ENCODE assay signal across 8 cellular contexts in the genomic region with DNA sequence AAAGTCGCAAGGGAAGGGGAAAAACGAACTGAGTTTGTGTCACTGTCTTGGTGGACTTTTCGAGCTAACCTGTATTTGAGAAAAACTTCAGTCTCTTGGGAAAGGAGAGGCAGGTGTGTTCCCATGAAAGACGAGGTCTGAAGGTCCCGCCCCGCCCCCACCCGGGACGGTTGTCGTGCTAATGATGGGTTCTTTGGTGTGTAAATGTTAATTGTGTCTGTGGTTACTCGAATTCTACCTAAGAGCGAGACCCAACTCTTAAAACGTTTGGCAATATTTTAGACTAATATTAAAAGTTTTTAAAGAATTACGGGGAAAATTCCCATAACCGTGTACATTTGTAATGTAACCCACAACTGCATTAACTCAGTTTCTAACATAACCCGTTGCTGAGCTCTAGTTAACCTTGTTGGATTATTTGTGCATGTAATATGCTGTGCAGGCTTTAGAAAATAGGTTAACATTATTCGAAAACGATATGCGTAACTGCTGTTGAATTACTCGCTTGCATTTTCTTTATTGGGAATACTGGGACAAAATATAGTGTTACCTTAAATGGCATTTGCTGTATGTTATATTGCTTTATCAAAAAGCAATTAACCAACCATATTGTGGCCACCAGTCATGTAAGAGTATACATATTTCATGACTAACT. TPM values are rescaled to one million over a fixed set of nuclear protein-coding genes. Genes with fewer than 3 reads are reported as not detected.
A peak's percentile ranks its signal among the peaks of the same experiment; 100 is the strongest.
DNase-seq lines count a peak whose midpoint lies in the region; FAIRE-seq lines count a peak whose summit lies in the region.

No MANE protein-coding gene starts in this region.

- peak overlapping the region; percentile 75 for H3K4me3 Mint-ChIP-seq in activated naive CD8-positive, alpha-beta T cell treated with anti-CD3 and anti-CD28 coated beads for 36 hours

- H3K27me3 ChIP-seq in iPS-20b (ENCODE audit: insufficient read depth, low read length): peaks cover 12% of the 10 kb centered on the region

- DNase-seq in DMS79 treated with DMSO at 0.1 percent for 48 hours (lab: John Stamatoyannopoulos, UW) (peak; percentile 43), HT1080 (ENCODE audit: low read depth) (peak; percentile 7), NOMO-1 treated with dmso at 0.1 percent for 144 hours (lab: John Stamatoyannopoulos, UW; ENCODE audit: unreplicated experiment) (no peak), HTR-8/SVneo (ENCODE audit: insufficient read length, low spot score) (no peak), OCI-M1 (lab: John Stamatoyannopoulos, UW) (no peak)
- DNase-seq in activated naive CD8-positive, alpha-beta T cell treated with anti-CD3 and anti-CD28 coated beads for 36 hours: peak; percentile 8
- peak; percentile 25 for DNase-seq in stimulated activated CD4-positive, alpha-beta T cell treated with anti-CD3 and anti-CD28 coated beads, Interleukin-4, amount 100 ng/mL, for 1 hour

- H3K4me3 ChIP-seq in iPS-20b (ENCODE audit: low read length): peak overlapping the region; percentile 96

- H3K9ac ChIP-seq in iPS-20b (ENCODE audit: low read depth, low read length): peak overlapping the region; percentile 86; the same call in 1 of the 2 replicates

- H3K9me3 Mint-ChIP-seq in activated naive CD8-positive, alpha-beta T cell treated with anti-CD3 and anti-CD28 coated beads for 36 hours: no peaks in the 10 kb centered on the region

- no peak for FAIRE-seq in HTR-8/SVneo (lab: Jason Lieb, UNC)

- peaks cover 15% of the 10 kb centered on the region for H3K4me1 ChIP-seq in iPS-20b (ENCODE audit: insufficient read depth, low read length)

- no peaks in the 10 kb centered on the region for H3K27me3 Mint-ChIP-seq in activated naive CD8-positive, alpha-beta T cell treated with anti-CD3 and anti-CD28 coated beads for 36 hours

- H3K27ac Mint-ChIP-seq in activated naive CD8-positive, alpha-beta T cell treated with anti-CD3 and anti-CD28 coated beads for 36 hours: no peak overlapping the region

- no peak overlapping the region for H3K27ac ChIP-seq in iPS-20b (ENCODE audit: low read length)

- no peaks in the 10 kb centered on the region for H3K36me3 Mint-ChIP-seq in activated naive CD8-positive, alpha-beta T cell treated with anti-CD3 and anti-CD28 coated beads for 36 hours

- H3K36me3 ChIP-seq in iPS-20b (ENCODE audit: insufficient read depth, low read depth, low read length): no peaks in the 10 kb centered on the region

- H3K4me1 Mint-ChIP-seq in activated naive CD8-positive, alpha-beta T cell treated with anti-CD3 and anti-CD28 coated beads for 36 hours: peaks cover 16% of the 10 kb centered on the region

- no peaks in the 10 kb centered on the region for H3K9me3 ChIP-seq in iPS-20b (ENCODE audit: insufficient read depth, low read depth, low read length)

RNA-seq across cellular contexts. Expression of a gene that starts 0.8 kb away (rescaled TPM):
- 4.0 and 5.0 TPM in 2 replicates for total RNA-seq in HT1080 (2014; rRNA removed; shearing (Covaris generic))
- 1.8 and 3.0 TPM in 2 replicates for polyA plus RNA-seq in HT1080 (2015; cell fraction: cytosol; rRNA removed)
- polyA plus RNA-seq in HT1080 (2015; cell fraction: nucleus; rRNA removed): 2.4 and 2.6 TPM in 2 replicates
- total RNA-seq in activated naive CD8-positive, alpha-beta T cell treated with anti-CD3 and anti-CD28 coated beads for 36 hours: 1 to 10 TPM; 3.8 to 4.5 TPM

Comparison
In these comparisons a context has a peak if more than half of its experiments do, and no peak if none do; other contexts are left out.
1. DNase-seq: peak in DMS79 treated with DMSO at 0.1 percent for 48 hours (single experiment), HT1080 (single experiment), activated naive CD8-positive, alpha-beta T cell treated with anti-CD3 and anti-CD28 coated beads for 36 hours (single experiment) and stimulated activated CD4-positive, alpha-beta T cell treated with anti-CD3 and anti-CD28 coated beads, Interleukin-4, amount 100 ng/mL, for 1 hour (single experiment); none in NOMO-1 treated with dmso at 0.1 percent for 144 hours (single experiment), HTR-8/SVneo (single experiment) and OCI-M1 (single experiment).